In the genomic region with DNA sequence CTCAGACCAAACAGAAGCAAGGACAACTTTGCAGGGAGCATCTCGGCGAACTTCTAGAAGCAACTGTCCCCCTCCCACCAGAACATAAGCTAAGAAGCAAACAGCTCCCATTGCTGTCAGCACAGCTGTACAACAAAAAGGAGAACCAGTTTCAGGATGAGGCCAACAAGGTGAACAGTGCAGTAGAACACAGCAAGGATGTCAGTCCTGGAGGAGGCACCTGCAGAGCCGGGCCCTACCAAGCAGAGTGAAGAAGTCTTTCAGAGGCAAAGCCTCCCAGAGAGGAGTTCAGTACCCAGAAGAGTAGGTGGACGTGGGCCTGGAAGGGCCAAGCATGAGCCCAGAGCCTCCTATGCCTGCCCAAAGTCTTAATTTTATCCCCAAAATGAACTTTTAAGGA, we compare ENCODE assay signal across 1 cellular context.
TF ChIP-seq lines count a peak whose summit lies in the region.

No MANE protein-coding gene starts in this region.

TF ChIP-seq in endothelial cell of umbilical vein, 7 proteins besides CTCF, POLR2A, EP300 and RAD21:
- TF ChIP-seq, protein P1, sequence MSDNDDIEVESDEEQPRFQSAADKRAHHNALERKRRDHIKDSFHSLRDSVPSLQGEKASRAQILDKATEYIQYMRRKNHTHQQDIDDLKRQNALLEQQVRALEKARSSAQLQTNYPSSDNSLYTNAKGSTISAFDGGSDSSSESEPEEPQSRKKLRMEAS (IDR thresholded peaks at IDR 0.05; ENCODE audit: insufficient read depth, insufficient read length): no peak
- TF ChIP-seq EZH2 (IDR thresholded peaks at IDR 0.05; ENCODE audit: borderline replicate concordance, low read depth, low read length, severe bottlenecking): no peak
TF ChIP-seq in endothelial cell of umbilical vein: peak in this region for 0.
